8 cellular contexts compared by ENCODE assay signal in genomic region chr21:35932232-35932911, GRCh38.
A peak's percentile ranks its signal among the peaks of the same experiment; 100 is the strongest.
DNase-seq lines count a peak whose midpoint lies in the region; ATAC-seq and TF ChIP-seq lines count a peak whose summit lies in the region.

No MANE protein-coding gene starts in this region.

- H3K9me3 ChIP-seq in CD4-positive, CD25-positive, alpha-beta regulatory T cell (ENCODE audit: control insufficient read depth in 2 of 2, low read length in 2 of 2): no peaks in the 10 kb centered on the region
- no peaks in the 10 kb centered on the region for H3K9me3 ChIP-seq in RWPE2 (ENCODE audit: severe bottlenecking)

- H3K4me1 ChIP-seq in CD4-positive, CD25-positive, alpha-beta regulatory T cell (ENCODE audit: control insufficient read depth, insufficient read depth, low read length, poor library complexity, severe bottlenecking): no peaks in the 10 kb centered on the region
- H3K4me1 ChIP-seq in RWPE2 (ENCODE audit: insufficient read depth, poor library complexity, severe bottlenecking): peaks cover 22% of the 10 kb centered on the region

- ATAC-seq in CD4-positive, CD25-positive, alpha-beta regulatory T cell (ENCODE audit: low read depth in 2 of 2): peak; percentile 52 to 64
- ATAC-seq in GM18909 (IDR thresholded peaks at IDR 0.05; ENCODE audit: poor library complexity, unreplicated experiment) (peak; percentile 84), HG03378 (IDR thresholded peaks at IDR 0.05; ENCODE audit: unreplicated experiment) (peak; percentile 86), RWPE2 (ENCODE audit: low read depth) (peak; percentile 90), naive B cell (ENCODE audit: low read depth in 2 of 2) (peak; percentile 96 to 98)

- TF ChIP-seq CTCF in RWPE2 (IDR thresholded peaks at IDR 0.05; ENCODE audit: poor library complexity, severe bottlenecking) (no peak), dorsolateral prefrontal cortex (IDR thresholded peaks at IDR 0.05 in 54 of 56, conservative IDR thresholded peaks at IDR 0.05 in 2 of 56; ENCODE audit: low read depth in 1 of 56, partially characterized antibody in 56 of 56) (no peak)

- no peak overlapping the region for H3K27ac ChIP-seq in CD4-positive, CD25-positive, alpha-beta regulatory T cell (ENCODE audit: insufficient read depth, low read length, poor library complexity, severe bottlenecking)
- H3K27ac ChIP-seq in RWPE2 (ENCODE audit: poor library complexity, severe bottlenecking) (peak overlapping the region; percentile 89), dorsolateral prefrontal cortex (peak overlapping the region in 39 of 59 donors; percentile 11 to 83 (median 58))

- H3K4me3 Mint-ChIP-seq in CD4-positive, CD25-positive, alpha-beta regulatory T cell: no peak overlapping the region
- H3K4me3 Mint-ChIP-seq in naive B cell: no peak overlapping the region

- H3K4me3 ChIP-seq in CD4-positive, CD25-positive, alpha-beta regulatory T cell (ENCODE audit: low read depth, low read length): no peak overlapping the region
- no peak overlapping the region for H3K4me3 ChIP-seq in RWPE2 (ENCODE audit: severe bottlenecking)
- no peak overlapping the region for H3K4me3 ChIP-seq in dorsolateral prefrontal cortex

- no peaks in the 10 kb centered on the region for H3K36me3 ChIP-seq in CD4-positive, CD25-positive, alpha-beta regulatory T cell (ENCODE audit: control insufficient read depth, insufficient read depth, low read length)
- no peaks in the 10 kb centered on the region for H3K36me3 ChIP-seq in RWPE2 (ENCODE audit: low read depth)

- peak in 1 of 3 donors; percentile 50 for DNase-seq in CD4-positive, CD25-positive, alpha-beta regulatory T cell
- no peak for DNase-seq in RWPE2 (ENCODE audit: low spot score)
- peak in 3 of 10 donors; percentile 24 to 46 (median 45) for DNase-seq in dorsolateral prefrontal cortex
- DNase-seq in naive B cell: peak; percentile 72
- no peak for DNase-seq in effector CD8-positive, alpha-beta T cell (lab: John Stamatoyannopoulos, UW)
- DNase-seq in activated CD4-positive, CD25-positive, alpha-beta regulatory T cell (lab: John Stamatoyannopoulos, UW): no peak

- no peaks in the 10 kb centered on the region for H3K36me3 Mint-ChIP-seq in CD4-positive, CD25-positive, alpha-beta regulatory T cell
- no peaks in the 10 kb centered on the region for H3K36me3 Mint-ChIP-seq in naive B cell

- H3K4me1 Mint-ChIP-seq in CD4-positive, CD25-positive, alpha-beta regulatory T cell: no peaks in the 10 kb centered on the region
- no peaks in the 10 kb centered on the region for H3K4me1 Mint-ChIP-seq in naive B cell

- no peaks in the 10 kb centered on the region for H3K9me3 Mint-ChIP-seq in CD4-positive, CD25-positive, alpha-beta regulatory T cell
- no peaks in the 10 kb centered on the region for H3K9me3 Mint-ChIP-seq in naive B cell

- H3K27me3 Mint-ChIP-seq in CD4-positive, CD25-positive, alpha-beta regulatory T cell: peaks cover 14% of the 10 kb centered on the region
- peaks cover 0 to 3% (median 1%) of the 10 kb centered on the region in 3 donors for H3K27me3 Mint-ChIP-seq in naive B cell

- no peak overlapping the region for H3K27ac Mint-ChIP-seq in CD4-positive, CD25-positive, alpha-beta regulatory T cell
- H3K27ac Mint-ChIP-seq in naive B cell: no peak overlapping the region

- H3K27me3 ChIP-seq in CD4-positive, CD25-positive, alpha-beta regulatory T cell (ENCODE audit: control insufficient read depth, insufficient read depth, low read length): peaks cover 7% of the 10 kb centered on the region
- H3K27me3 ChIP-seq in RWPE2 (ENCODE audit: insufficient read depth, poor library complexity, severe bottlenecking) (no peaks in the 10 kb centered on the region), dorsolateral prefrontal cortex (peaks cover 0 to 17% (median 0%) of the 10 kb centered on the region in 45 donors)

- intact Hi-C loops in dorsolateral prefrontal cortex (cut with DNase I): no loop called here
